In the genomic region with DNA sequence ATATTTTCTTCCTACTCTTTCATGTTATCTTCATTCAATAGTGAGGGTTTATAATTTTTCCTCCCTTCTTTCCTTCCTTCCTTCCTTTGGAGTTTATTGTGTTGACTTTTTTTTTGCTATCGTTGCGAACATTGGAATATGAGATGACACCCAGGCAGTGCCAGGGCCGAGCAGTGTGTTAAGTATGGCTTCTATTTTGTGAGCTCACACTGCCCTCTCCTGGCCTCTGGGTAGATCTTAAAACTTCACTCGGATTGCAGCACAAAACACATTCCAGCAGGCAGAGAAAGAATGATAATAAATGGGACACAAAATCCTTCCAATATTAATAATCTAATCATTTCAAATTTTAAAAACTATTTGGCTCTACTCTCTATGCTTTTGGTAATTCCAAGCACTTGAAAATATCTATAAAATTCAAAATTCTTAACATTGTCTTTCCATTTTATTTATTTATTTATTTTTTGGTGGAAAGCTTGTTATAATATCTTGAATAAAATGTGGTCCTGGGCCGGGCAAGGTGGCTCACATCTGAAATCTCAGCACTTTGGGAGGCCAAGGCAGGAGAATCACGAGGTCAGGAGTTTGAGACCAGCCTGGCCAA, we compare ENCODE assay signal across 7 cellular contexts.
DNase-seq lines count a peak whose midpoint lies in the region; ATAC-seq and TF ChIP-seq lines count a peak whose summit lies in the region.

No MANE protein-coding gene starts in this region.

- peaks cover 3% of the 10 kb centered on the region for H3K27me3 Mint-ChIP-seq in memory B cell

- H3K9me3 Mint-ChIP-seq in memory B cell: no peaks in the 10 kb centered on the region

- ATAC-seq in HG03342 (IDR thresholded peaks at IDR 0.05; ENCODE audit: unreplicated experiment) (peak; percentile 55), memory B cell (ENCODE audit: low read depth) (peak; percentile 92)

- H3K36me3 Mint-ChIP-seq in memory B cell: no peaks in the 10 kb centered on the region

- no peak overlapping the region for H3K4me3 Mint-ChIP-seq in memory B cell

- peaks cover 5% of the 10 kb centered on the region for H3K4me1 Mint-ChIP-seq in memory B cell

- in situ Hi-C loops in GM13976 (cut with MboI; ENCODE audit: low sequenced_read_pairs, unreplicated experiment): loop anchor here (10.0 to 25.0 kb wide), 2 partner anchors 354 to 557 kb away; no protein-coding TSS in a partner anchor

- TF ChIP-seq CTCF in GM13976 (IDR thresholded peaks at IDR 0.05; ENCODE audit: borderline replicate concordance, control extremely low read depth, extremely low read depth, insufficient read depth, missing control alignments): peak; percentile 66

- H3K27ac Mint-ChIP-seq in memory B cell: no peak overlapping the region

- DNase-seq in GM13976 (ENCODE audit: low spot score) (peak; percentile 55), NCI-H524 treated with DMSO at 0.1 percent for 48 hours (lab: John Stamatoyannopoulos, UW) (peak; percentile 42), memory B cell (ENCODE audit: low spot score in 2 of 2) (peak; percentile 47 to 51)
- peak; percentile 21 to 56 for DNase-seq in activated CD4-positive, alpha-beta T cell treated with anti-CD3 and anti-CD28 coated beads, Interleukin-2, amount 50 U/mL, for 24 hours (ENCODE audit: low read depth in 1 of 2, low spot score in 1 of 2)
- DNase-seq in effector CD4-positive, alpha-beta T cell: peak; percentile 54
- peak; percentile 19 to 34 for DNase-seq in stimulated activated CD8-positive, alpha-beta memory T cell treated with anti-CD3 and anti-CD28 coated beads, Interleukin-2, amount 100 ng/mL, for 1 hour (ENCODE audit: low read depth in 2 of 2)

Comparison
In these comparisons a context has a peak if more than half of its experiments do, and no peak if none do; other contexts are left out.
1. Peak in every context shown above with its lines: DNase-seq and ATAC-seq.